Comparison of ENCODE assay signal across 18 cellular contexts in the genomic region with DNA sequence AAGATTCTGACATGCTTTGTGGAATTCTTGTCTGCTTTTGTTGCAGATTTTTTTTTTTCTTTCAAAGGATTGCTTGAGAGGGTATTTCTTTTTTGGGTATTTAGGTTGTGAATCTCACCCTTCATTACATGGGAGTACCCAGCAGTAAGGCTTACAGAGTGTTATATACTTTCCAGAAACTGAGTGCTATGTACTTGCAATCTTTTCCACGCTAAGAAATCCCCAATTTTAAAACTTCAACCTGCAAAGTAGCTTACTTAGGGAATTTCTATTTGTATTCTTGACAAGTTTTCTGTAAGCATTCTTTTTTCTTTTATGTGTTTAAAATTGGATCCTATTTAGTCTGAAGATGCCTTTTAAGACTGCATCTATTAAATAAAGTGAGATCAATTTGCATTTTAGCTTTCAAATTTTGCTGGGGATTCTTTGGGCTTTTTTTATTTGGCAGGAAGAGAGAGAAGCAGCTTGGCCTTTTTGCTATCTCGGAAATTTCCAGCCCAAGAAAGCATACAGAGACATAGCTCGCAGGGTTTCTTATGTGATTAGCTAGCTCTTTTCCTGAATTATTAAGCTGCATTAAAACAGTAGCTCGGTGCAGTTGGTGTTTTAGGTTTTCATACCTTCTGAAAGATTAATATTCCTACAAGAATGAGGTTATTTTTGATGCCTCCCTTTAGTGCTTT. TPM values are rescaled to one million over a fixed set of nuclear protein-coding genes. Genes with fewer than 3 reads are reported as not detected.
DNase-seq lines count a peak whose midpoint lies in the region; ATAC-seq and TF ChIP-seq lines count a peak whose summit lies in the region.
"Had no signal": no experiment of that assay in that cellular context is flagged by ENCODE, and none has a peak within 500 bp of the region (broad histone marks: within the 10 kb centered on the region; RNA-seq: fewer than 3 reads in every experiment).

No MANE protein-coding gene starts in this region.

- no peak overlapping the region for H3K4me3 Mint-ChIP-seq in activated naive CD8-positive, alpha-beta T cell
- H3K4me3 Mint-ChIP-seq in naive B cell = no peak overlapping the region

- H3K4me3 ChIP-seq in DOHH2 (ENCODE audit: low read length) (no peak overlapping the region), Peyer's patch (no peak overlapping the region)
- H3K4me3 ChIP-seq: K562 had no signal

- H3K4me1 Mint-ChIP-seq in activated naive CD8-positive, alpha-beta T cell (ENCODE audit: low read depth) = peaks cover 79% of the 10 kb centered on the region
- H3K4me1 Mint-ChIP-seq in naive B cell = peaks cover 31 to 60% (median 55%) of the 10 kb centered on the region in 3 donors

- peaks cover 47% of the 10 kb centered on the region for H3K79me2 ChIP-seq in DOHH2 (ENCODE audit: control insufficient read depth, low read length)

- peaks cover 80% of the 10 kb centered on the region for H3K4me1 ChIP-seq in DOHH2 (ENCODE audit: control insufficient read depth, low read length)
- H3K4me1 ChIP-seq in Peyer's patch = peaks cover 0 to 4% (median 0%) of the 10 kb centered on the region in 4 donors

- in situ Hi-C loops in G401 (cut with HindIII; ENCODE audit: low sequenced_read_pairs) = no loop called here

- H3K9me3 Mint-ChIP-seq in activated naive CD8-positive, alpha-beta T cell (ENCODE audit: low read depth) = no peaks in the 10 kb centered on the region
- no peaks in the 10 kb centered on the region for H3K9me3 Mint-ChIP-seq in naive B cell

- H3K27ac ChIP-seq in DOHH2 (ENCODE audit: low read depth, low read length) (peak overlapping the region; percentile 19; the same call in 1 of the 2 replicates), Peyer's patch (no peak overlapping the region)
- H3K27ac ChIP-seq: neutrophil had no signal

- peak overlapping the region; percentile 17 for H3K4me2 ChIP-seq in DOHH2 (ENCODE audit: low read length)

- H3F3A ChIP-seq in DOHH2 (ENCODE audit: control insufficient read depth, insufficient read depth) = peaks cover 17% of the 10 kb centered on the region

- no peaks in the 10 kb centered on the region for H3K27me3 ChIP-seq in DOHH2 (ENCODE audit: control insufficient read depth, low read length)
- no peaks in the 10 kb centered on the region for H3K27me3 ChIP-seq in Peyer's patch
- H3K27me3 ChIP-seq: neutrophil had no signal

- DNase-seq in Ammon's horn (ENCODE audit: low spot score) (peak; percentile 32), naive B cell (no peak), NCI-H1436 treated with DMSO at 0.1 percent for 48 hours (lab: John Stamatoyannopoulos, UW) (no peak), Peyer's patch (no peak), G401 (ENCODE audit: low spot score) (no peak), SKM-1 (lab: John Stamatoyannopoulos, UW; ENCODE audit: unreplicated experiment) (no peak)
- DNase-seq: activated CD4-positive, CD25-positive, alpha-beta regulatory T cell treated with anti-CD3 and anti-CD28 coated beads, Interleukin-2, amount 50 U/mL, for 72 hours; dermis blood vessel endothelial cell; GF-D8; Right ventricle myocardium superior; stimulated activated CD4-positive, alpha-beta T cell treated with anti-CD3 and anti-CD28 coated beads, Interleukin-1b, Interleukin-23, amount 100 ng/mL, for 48 hours had no signal

- H3K36me3 ChIP-seq in DOHH2 (ENCODE audit: control insufficient read depth, low read length) = peaks cover 75% of the 10 kb centered on the region
- H3K36me3 ChIP-seq in Peyer's patch = peaks cover 0 to 17% (median 0%) of the 10 kb centered on the region in 3 donors

- ATAC-seq in naive B cell (ENCODE audit: low read depth in 2 of 2) = no peak
- ATAC-seq: K562, sciatic nerve had no signal

- H3K9me2 ChIP-seq in DOHH2 (replicated peaks; ENCODE audit: control insufficient read depth, low read length) = no peaks in the 10 kb centered on the region

- TF ChIP-seq POLR2A in Peyer's patch (IDR thresholded peaks at IDR 0.05) = no peak

- H3K27ac Mint-ChIP-seq in activated naive CD8-positive, alpha-beta T cell = peak overlapping the region; percentile 81
- H3K27ac Mint-ChIP-seq in naive B cell = peak overlapping the region in 5 of 6 donors; percentile 36 to 82 (median 71)

- no peaks in the 10 kb centered on the region for H3K27me3 Mint-ChIP-seq in activated naive CD8-positive, alpha-beta T cell
- H3K27me3 Mint-ChIP-seq in naive B cell = no peaks in the 10 kb centered on the region

- H3K36me3 Mint-ChIP-seq in activated naive CD8-positive, alpha-beta T cell = peaks cover 5% of the 10 kb centered on the region
- peaks cover 16 to 21% of the 10 kb centered on the region in 2 donors for H3K36me3 Mint-ChIP-seq in naive B cell

- TF ChIP-seq CTCF in DOHH2 (IDR thresholded peaks at IDR 0.05; ENCODE audit: low read depth, low read length, poor library complexity, severe bottlenecking) = no peak
- no peak for TF ChIP-seq CTCF in Peyer's patch (IDR thresholded peaks at IDR 0.05)

- H4K20me1 ChIP-seq in DOHH2 (ENCODE audit: control insufficient read depth, insufficient read depth, low read depth, low read length) = no peaks in the 10 kb centered on the region

- no peaks in the 10 kb centered on the region for H3K9me3 ChIP-seq in DOHH2 (ENCODE audit: control insufficient read depth, insufficient read depth, low read length)
- H3K9me3 ChIP-seq in Peyer's patch = no peaks in the 10 kb centered on the region
- H3K9me3 ChIP-seq: neutrophil had no signal

RNA-seq across cellular contexts. Expression of a gene that starts 42.6 kb away (rescaled TPM):
- under 1 TPM in 4 of 6 donors, not detected in 2; 0.06 to 0.26 (median 0.20) TPM for polyA plus RNA-seq in naive B cell (ENCODE audit: low read depth in 6 of 6)
- total RNA-seq in Peyer's patch = under 1 TPM in 1 of 4 donors, not detected in 3; 0.27 TPM
- total RNA-seq in G401 (2014; rRNA removed; shearing (Covaris generic)) = not detected in 2 replicates
- total RNA-seq: K562, Right ventricle myocardium superior, sciatic nerve had no signal
- polyA plus RNA-seq: K562 had no signal

RNA-seq across cellular contexts. Expression of a gene that starts 56.7 kb away (rescaled TPM):
- not detected for polyA plus RNA-seq in naive B cell (ENCODE audit: low read depth in 6 of 6)
- not detected for total RNA-seq in Peyer's patch
- not detected in 2 replicates for total RNA-seq in G401 (2014; rRNA removed; shearing (Covaris generic))
- total RNA-seq: dermis blood vessel endothelial cell; glomerular endothelial cell; K562; Right ventricle myocardium superior; sciatic nerve; T-helper 2 cell treated with Interferon-gamma antibody and Interleukin-4, amounts not matched to agents 100 ng/mL and 5 ng/mL, for 36 hours had no signal
- polyA plus RNA-seq: K562 had no signal
